In the genomic region with DNA sequence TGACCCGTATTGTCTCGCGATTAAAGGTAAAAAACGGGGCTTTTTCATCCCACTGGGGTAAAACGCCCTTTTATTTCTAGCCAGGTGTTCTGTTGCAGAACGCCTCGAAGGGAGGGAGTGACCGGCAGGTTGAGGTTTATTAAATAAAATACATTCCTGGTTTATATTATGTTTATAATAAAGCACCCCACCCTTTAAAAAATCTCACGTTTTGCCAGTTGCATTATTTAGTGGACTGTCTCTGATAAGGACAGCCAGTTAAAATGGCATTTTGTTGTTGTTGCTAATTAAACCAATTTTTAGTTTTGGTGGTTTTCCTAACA, we compare ENCODE assay signal across 7 cellular contexts. TPM values are rescaled to one million over a fixed set of nuclear protein-coding genes. Genes with fewer than 3 reads are reported as not detected.
A peak's percentile ranks its signal among the peaks of the same experiment; 100 is the strongest.
DNase-seq lines count a peak whose midpoint lies in the region; ATAC-seq and FAIRE-seq lines count a peak whose summit lies in the region.

No MANE protein-coding gene starts in this region.

- no peaks in the 10 kb centered on the region for H4K20me1 ChIP-seq in GM23248 (ENCODE audit: insufficient read depth)

- peak overlapping the region; percentile 97 for H3K27ac Mint-ChIP-seq in activated CD8-positive, alpha-beta T cell treated with anti-CD3 and anti-CD28 coated beads, Interleukin-2, amount 10 ng/mL, durations not matched to agents 7 days and 5 days

- H3K4me1 Mint-ChIP-seq in activated CD8-positive, alpha-beta T cell treated with anti-CD3 and anti-CD28 coated beads, Interleukin-2, amount 10 ng/mL, durations not matched to agents 7 days and 5 days (ENCODE audit: low read depth) = peaks cover 14% of the 10 kb centered on the region

- peak overlapping the region; percentile 78 for H3K9ac ChIP-seq in GM23248

- POLR2A ChIA-PET in activated CD8-positive, alpha-beta T cell treated with anti-CD3 and anti-CD28 coated beads, Interleukin-2, amount 10 ng/mL, durations not matched to agents 7 days and 5 days (lab: Charles Lee) = interaction anchor here (1.0 to 1.4 kb wide), 3 partner anchors 40 to 269 kb away, joined by 3 to 6 read pairs (median 5); a partner anchor contains a TSS

- H3K9me3 ChIP-seq in GM23248 (ENCODE audit: low read depth) (no peaks in the 10 kb centered on the region), small intestine (ENCODE audit: control insufficient read depth, low read depth) (peaks cover 4% of the 10 kb centered on the region)

- ATAC-seq in activated CD8-positive, alpha-beta T cell treated with anti-CD3 and anti-CD28 coated beads, Interleukin-2, amount 10 ng/mL, durations not matched to agents 7 days and 5 days = no peak

- CTCF ChIA-PET in activated CD8-positive, alpha-beta T cell treated with anti-CD3 and anti-CD28 coated beads, Interleukin-2, amount 10 ng/mL, durations not matched to agents 7 days and 5 days (lab: Charles Lee) = interaction anchor here (1.0 kb wide), 1 partner anchor 52 kb away, joined by 3 read pairs; no protein-coding TSS in a partner anchor

- H3K4me3 Mint-ChIP-seq in activated CD8-positive, alpha-beta T cell treated with anti-CD3 and anti-CD28 coated beads, Interleukin-2, amount 10 ng/mL, durations not matched to agents 7 days and 5 days = peak overlapping the region; percentile 88

- WGBS in GM23248 (ENCODE audit: low coverage in 1 of 2, low lambda C conversion rate in 2 of 2, missing lambda C conversion rate in 2 of 2), 2 experiments = 3 to 4% methylated on average over 9 of the region's 9 CpGs
- WGBS in small intestine, 3 donors = 3 to 6% (median 5%) methylated on average over 9 of the region's 9 CpGs

- H3K27me3 Mint-ChIP-seq in activated CD8-positive, alpha-beta T cell treated with anti-CD3 and anti-CD28 coated beads, Interleukin-2, amount 10 ng/mL, durations not matched to agents 7 days and 5 days (ENCODE audit: low read depth) = no peaks in the 10 kb centered on the region

- H3K4me1 ChIP-seq in GM23248 (ENCODE audit: insufficient read depth) (no peaks in the 10 kb centered on the region), small intestine (ENCODE audit: control insufficient read depth in 2 of 2, insufficient read depth in 1 of 2, low read depth in 1 of 2, low read length in 1 of 2) (no peaks in the 10 kb centered on the region)

- DNase-seq in GM23248 (no peak), iPS DF 19.7 (ENCODE audit: low read depth, low spot score) (peak; percentile 23), small intestine (no peak), kidney tubule cell (ENCODE audit: low spot score) (no peak), NCI-H2107 treated with DMSO at 0.1 percent for 48 hours (lab: John Stamatoyannopoulos, UW; ENCODE audit: unreplicated experiment) (no peak)
- DNase-seq in activated CD8-positive, alpha-beta T cell treated with anti-CD3 and anti-CD28 coated beads, Interleukin-2, amount 10 ng/mL, durations not matched to agents 7 days and 5 days = no peak
- DNase-seq in stimulated activated CD4-positive, alpha-beta T cell treated with anti-CD3 and anti-CD28 coated beads, Interleukin-12 subunit alpha, Interleukin-12 subunit beta, amount 100 ng/mL, for 4 hours = no peak

- H2AFZ ChIP-seq in GM23248 = peak overlapping the region; percentile 86

- H3K36me3 ChIP-seq in GM23248 (ENCODE audit: low read depth) = 0 out of 2 replicates have a peak, but pooled peaks cover under 1% of the 10 kb centered on the region
- peaks cover 4 to 5% of the 10 kb centered on the region in 2 donors for H3K36me3 ChIP-seq in small intestine (ENCODE audit: control insufficient read depth in 2 of 2, insufficient read depth in 2 of 2, low read length in 2 of 2)

- H3K36me3 Mint-ChIP-seq in activated CD8-positive, alpha-beta T cell treated with anti-CD3 and anti-CD28 coated beads, Interleukin-2, amount 10 ng/mL, durations not matched to agents 7 days and 5 days (ENCODE audit: low read depth) = peaks cover 48% of the 10 kb centered on the region

- peaks cover 37% of the 10 kb centered on the region for H3K9me3 Mint-ChIP-seq in activated CD8-positive, alpha-beta T cell treated with anti-CD3 and anti-CD28 coated beads, Interleukin-2, amount 10 ng/mL, durations not matched to agents 7 days and 5 days (ENCODE audit: insufficient read depth)

- no peaks in the 10 kb centered on the region for H3F3A ChIP-seq in GM23248 (ENCODE audit: insufficient read depth)

- in situ Hi-C loops in GM23248 (cut with MboI) = no loop called here

- peaks cover 35% of the 10 kb centered on the region for H3K79me2 ChIP-seq in GM23248 (ENCODE audit: insufficient read depth)

- H3K27ac ChIP-seq in GM23248 (peak overlapping the region; percentile 84), small intestine (ENCODE audit: low read depth in 1 of 2, low read length in 1 of 2) (peak overlapping the region in 1 of 2 donors; percentile 77)

- H3K9me2 ChIP-seq in GM23248 (ENCODE audit: insufficient read depth) = no peaks in the 10 kb centered on the region

- FAIRE-seq in small intestine (lab: Jason Lieb, UNC) = no peak

- H3K4me2 ChIP-seq in GM23248 (ENCODE audit: unreplicated experiment) = peak overlapping the region; percentile 79

- no peaks in the 10 kb centered on the region for H3K27me3 ChIP-seq in GM23248 (replicated peaks; ENCODE audit: insufficient read depth)
- no peaks in the 10 kb centered on the region for H3K27me3 ChIP-seq in small intestine (ENCODE audit: control insufficient read depth in 2 of 2, insufficient read depth in 2 of 2, low read length in 2 of 2)

- H3K4me3 ChIP-seq in GM23248 (peak overlapping the region; percentile 85), small intestine (ENCODE audit: low read depth in 1 of 2, low read length in 2 of 2) (peak overlapping the region; percentile 42 to 58)

RNA-seq across cellular contexts. Expression of a gene that starts 25.1 kb away (rescaled TPM):
- 1.2 and 1.5 TPM in 2 replicates for total RNA-seq in GM23248 (2014; rRNA removed; shearing (Covaris generic))
- polyA plus RNA-seq in GM23248 (2016; fragmentation: Nextera tagmentation; extraction: Ambion mirVana) (0.29 and 0.75 TPM in 2 replicates), small intestine (under 1 TPM; 0.22 to 0.45 (median 0.27) TPM)
- 10 to 100 TPM in 1 of 2 experiments, 1 to 10 TPM in 1; 9.8 to 12.5 TPM for total RNA-seq in activated CD8-positive, alpha-beta T cell treated with anti-CD3 and anti-CD28 coated beads, Interleukin-2, amount 10 ng/mL, durations not matched to agents 7 days and 5 days

RNA-seq across cellular contexts. Expression of a gene that starts 40.4 kb away (rescaled TPM):
- 6.1 and 6.3 TPM in 2 replicates for total RNA-seq in GM23248 (2014; rRNA removed; shearing (Covaris generic))
- polyA plus RNA-seq in GM23248 (2016; fragmentation: Nextera tagmentation; extraction: Ambion mirVana) (4.1 and 4.2 TPM in 2 replicates), small intestine (1 to 10 TPM; 1.1 to 2.4 (median 1.4) TPM)
- total RNA-seq in activated CD8-positive, alpha-beta T cell treated with anti-CD3 and anti-CD28 coated beads, Interleukin-2, amount 10 ng/mL, durations not matched to agents 7 days and 5 days = 1 to 10 TPM; 8.0 to 9.5 TPM

RNA-seq across cellular contexts. Expression of a gene that starts 52.9 kb away (rescaled TPM):
- total RNA-seq in GM23248 (2014; rRNA removed; shearing (Covaris generic)) = 1.7 and 5.7 TPM in 2 replicates
- polyA plus RNA-seq in GM23248 (2016; fragmentation: Nextera tagmentation; extraction: Ambion mirVana) (3.2 and 4.6 TPM in 2 replicates), small intestine (1 to 10 TPM in 2 of 3 donors, under 1 TPM in 1; 0.54 to 2.2 (median 1.8) TPM)
- total RNA-seq in activated CD8-positive, alpha-beta T cell treated with anti-CD3 and anti-CD28 coated beads, Interleukin-2, amount 10 ng/mL, durations not matched to agents 7 days and 5 days = 1 to 10 TPM; 4.6 to 4.9 TPM
